In genomic region chr9:95822583-95823431, GRCh38 we compare ENCODE assay signal across 8 cellular contexts. TPM values are rescaled to one million over a fixed set of nuclear protein-coding genes. Genes with fewer than 3 reads are reported as not detected.
DNase-seq lines count a peak whose midpoint lies in the region; ATAC-seq and TF ChIP-seq lines count a peak whose summit lies in the region.

No MANE protein-coding gene starts in this region.

- peak overlapping the region; percentile 87 for H3K4me2 ChIP-seq in OCI-LY3 (ENCODE audit: low read length)

- TF ChIP-seq CTCF in OCI-LY3 (IDR thresholded peaks at IDR 0.05; ENCODE audit: low read depth, low read length) (no peak), fibroblast of the aortic adventitia (IDR thresholded peaks at IDR 0.05; ENCODE audit: insufficient read depth, low read length) (no peak), endodermal cell (conservative IDR thresholded peaks at IDR 0.05) (no peak)

- H3K4me1 Mint-ChIP-seq in endodermal cell: peaks cover 15% of the 10 kb centered on the region

- peak overlapping the region; percentile 81 for H3K27ac ChIP-seq in OCI-LY3 (ENCODE audit: low read length)
- no peak overlapping the region for H3K27ac ChIP-seq in endodermal cell (ENCODE audit: low read depth, low read length)

- H3K9me3 ChIP-seq in OCI-LY3 (ENCODE audit: insufficient read depth, low read length) (no peaks in the 10 kb centered on the region), endodermal cell (ENCODE audit: control insufficient read depth, low read length) (no peaks in the 10 kb centered on the region)

- H3K9me3 Mint-ChIP-seq in endodermal cell: no peaks in the 10 kb centered on the region

- peaks cover 9% of the 10 kb centered on the region; the same call in 1 of the 2 replicates for H3K27me3 ChIP-seq in OCI-LY3 (ENCODE audit: low read depth, low read length)
- H3K27me3 ChIP-seq in endodermal cell (ENCODE audit: control insufficient read depth, insufficient read depth, low read length, poor library complexity, severe bottlenecking): no peaks in the 10 kb centered on the region

- H3K36me3 Mint-ChIP-seq in endodermal cell (ENCODE audit: low read depth): no peaks in the 10 kb centered on the region

- H4K20me1 ChIP-seq in OCI-LY3 (ENCODE audit: insufficient read depth, low read length): no peaks in the 10 kb centered on the region

- 94 to 97% methylated on average over 9 to 11 of the region's 11 CpGs for WGBS in endodermal cell (ENCODE audit: insufficient coverage in 1 of 2, insufficient read length in 1 of 2), 2 experiments

- H3K9ac ChIP-seq in OCI-LY3 (ENCODE audit: low read length) (peak overlapping the region; percentile 56), endodermal cell (ENCODE audit: extremely low read depth, low read length, poor library complexity, severe bottlenecking) (no peak overlapping the region)

- H3K4me1 ChIP-seq in OCI-LY3 (ENCODE audit: low read length) (peaks cover 52% of the 10 kb centered on the region), endodermal cell (ENCODE audit: control insufficient read depth, insufficient read depth, low read length) (peaks cover 5% of the 10 kb centered on the region)

- H2AFZ ChIP-seq in OCI-LY3 (ENCODE audit: low read depth, low read length): peak overlapping the region; percentile 49; the same call in 1 of the 2 replicates

- DNase-seq in SIG-M5 treated with dmso at 0.1 percent for 504 hours (lab: John Stamatoyannopoulos, UW; ENCODE audit: unreplicated experiment) (peak; percentile 5), SIG-M5 (lab: John Stamatoyannopoulos, UW) (no peak), fibroblast of the aortic adventitia (ENCODE audit: low read depth) (peak; percentile 85), NOMO-1 (lab: John Stamatoyannopoulos, UW; ENCODE audit: unreplicated experiment in 2 of 2) (no peak), endodermal cell (no peak), NCI-H2029 treated with DMSO at 0.1 percent for 48 hours (lab: John Stamatoyannopoulos, UW) (no peak)

- H3K27me3 Mint-ChIP-seq in endodermal cell (ENCODE audit: insufficient read depth): peaks cover 11% of the 10 kb centered on the region

- ATAC-seq in HG02588 (IDR thresholded peaks at IDR 0.05; ENCODE audit: unreplicated experiment): peak; percentile 91

- H3K36me3 ChIP-seq in OCI-LY3 (replicated peaks; ENCODE audit: low read depth, low read length) (peaks cover 5% of the 10 kb centered on the region), endodermal cell (ENCODE audit: control insufficient read depth, insufficient read depth, low read length) (no peaks in the 10 kb centered on the region)

- H3K79me2 ChIP-seq in OCI-LY3 (ENCODE audit: low read length): no peaks in the 10 kb centered on the region

- no peak overlapping the region for H3K4me3 Mint-ChIP-seq in endodermal cell

- H3K27ac Mint-ChIP-seq in endodermal cell: no peak overlapping the region

- H3K4me3 ChIP-seq in OCI-LY3 (ENCODE audit: low read length) (peak overlapping the region; percentile 39), fibroblast of the aortic adventitia (ENCODE audit: low read depth, low read length) (no peak overlapping the region), endodermal cell (ENCODE audit: low read length) (no peak overlapping the region)

RNA-seq across cellular contexts. Expression of gene ERCC6L2, which starts 52.7 kb away (rescaled TPM):
- 52.7 and 93.3 TPM in 2 replicates for total RNA-seq in fibroblast of the aortic adventitia (ENCODE audit: low replicate concordance)
- total RNA-seq in endodermal cell: 10 to 100 TPM; 37.7 to 44.2 TPM
- polyA plus RNA-seq in endodermal cell (2013, experiment 1 of 2): 35.4 TPM
- polyA plus RNA-seq in endodermal cell (2013, experiment 2 of 2): 35.7 TPM

Comparison
In these comparisons a context has a peak if more than half of its experiments do, and no peak if none do; other contexts are left out.
1. DNase-seq: peak in SIG-M5 treated with dmso at 0.1 percent for 504 hours (single experiment) and fibroblast of the aortic adventitia (single experiment); none in SIG-M5 (single experiment), NOMO-1 (0 of 2), endodermal cell (single experiment) and NCI-H2029 treated with DMSO at 0.1 percent for 48 hours (single experiment).